Comparison of ENCODE assay signal across 17 cellular contexts in genomic region chr6:40011844-40012243, GRCh38.
"Had no signal": no experiment of that assay in that cellular context is flagged by ENCODE, and none has a peak within 500 bp of the region (broad histone marks: within the 10 kb centered on the region; RNA-seq: fewer than 3 reads in every experiment).

No MANE protein-coding gene starts in this region.

- DNase-seq: activated CD4-positive, alpha-beta T cell treated with anti-CD3 and anti-CD28 coated beads, Interleukin-2, amount 10 ng/mL, durations not matched to agents 7 days and 5 days; activated CD4-positive, CD25-positive, alpha-beta regulatory T cell; activated CD8-positive, alpha-beta memory T cell treated with anti-CD3 and anti-CD28 coated beads, Interleukin-2, amount 50 U/mL, for 4 hours; activated naive CD4-positive, alpha-beta T cell treated with anti-CD3 and anti-CD28 coated beads, Interleukin-2, amount 10 ng/mL, durations not matched to agents 7 days and 5 days; activated naive CD8-positive, alpha-beta T cell treated with anti-CD3 and anti-CD28 coated beads, Interleukin-2, amount 50 U/mL, for 24 hours; activated T-cell treated with anti-CD3 and anti-CD28 coated beads, Interleukin-2, amount 50 U/mL, for 4 hours; anterior cingulate cortex; left lung; occipital lobe; stimulated activated CD4-positive, alpha-beta T cell treated with anti-CD3 and anti-CD28 coated beads, Interleukin-2, amount 100 ng/mL, for 24 hours; stimulated activated naive CD8-positive, alpha-beta T cell treated with anti-CD3 and anti-CD28 coated beads, Interleukin-15, Interleukin-2, amounts not matched to agents 100 U/mL and 50 U/mL, for 24 hours; substantia nigra; tibial artery; uterus had no signal

- ATAC-seq: activated naive CD8-positive, alpha-beta T cell treated with anti-CD3 and anti-CD28 coated beads, Interleukin-2, amount 50 U/mL, for 24 hours; activated T-cell treated with anti-CD3 and anti-CD28 coated beads, Interleukin-2, amount 50 U/mL, for 4 hours; left lung; stimulated activated naive CD8-positive, alpha-beta T cell treated with anti-CD3 and anti-CD28 coated beads, Interleukin-15, Interleukin-2, amounts not matched to agents 100 U/mL and 50 U/mL, for 24 hours had no signal

- H3K36me3 ChIP-seq: left lung, tibial artery, uterus had no signal

- H3K4me1 ChIP-seq: left lung, tibial artery, uterus had no signal

- H3K9me3 ChIP-seq: uterus had no signal

- H3K27me3 Mint-ChIP-seq: activated naive CD4-positive, alpha-beta T cell treated with anti-CD3 and anti-CD28 coated beads, Interleukin-2, amount 10 ng/mL, durations not matched to agents 7 days and 5 days had no signal

- H3K4me1 Mint-ChIP-seq: activated CD4-positive, alpha-beta T cell treated with anti-CD3 and anti-CD28 coated beads, Interleukin-2, amount 10 ng/mL, durations not matched to agents 7 days and 5 days; activated naive CD4-positive, alpha-beta T cell treated with anti-CD3 and anti-CD28 coated beads, Interleukin-2, amount 10 ng/mL, durations not matched to agents 7 days and 5 days; activated naive CD8-positive, alpha-beta T cell treated with anti-CD3 and anti-CD28 coated beads, Interleukin-2, amount 50 U/mL, for 24 hours; brain had no signal

- H3K27ac Mint-ChIP-seq: activated CD4-positive, alpha-beta T cell treated with anti-CD3 and anti-CD28 coated beads, Interleukin-2, amount 10 ng/mL, durations not matched to agents 7 days and 5 days; activated naive CD4-positive, alpha-beta T cell treated with anti-CD3 and anti-CD28 coated beads, Interleukin-2, amount 10 ng/mL, durations not matched to agents 7 days and 5 days; activated naive CD8-positive, alpha-beta T cell treated with anti-CD3 and anti-CD28 coated beads, Interleukin-2, amount 50 U/mL, for 24 hours; brain; T-helper 2 cell treated with Interferon-gamma antibody and Interleukin-4, amounts not matched to agents 5 μg/mL and 100 μg/mL, for 36 hours had no signal

- H3K9me3 Mint-ChIP-seq: activated naive CD4-positive, alpha-beta T cell treated with anti-CD3 and anti-CD28 coated beads, Interleukin-2, amount 10 ng/mL, durations not matched to agents 7 days and 5 days had no signal

- H3K4me3 ChIP-seq: coronary artery, left lung, tibial artery, uterus had no signal

- H3K36me3 Mint-ChIP-seq: activated naive CD4-positive, alpha-beta T cell treated with anti-CD3 and anti-CD28 coated beads, Interleukin-2, amount 10 ng/mL, durations not matched to agents 7 days and 5 days; brain had no signal

- H3K27ac ChIP-seq: coronary artery, left lung, tibial artery, uterus had no signal

- H3K4me3 Mint-ChIP-seq: activated CD4-positive, alpha-beta T cell treated with anti-CD3 and anti-CD28 coated beads, Interleukin-2, amount 10 ng/mL, durations not matched to agents 7 days and 5 days; activated naive CD4-positive, alpha-beta T cell treated with anti-CD3 and anti-CD28 coated beads, Interleukin-2, amount 10 ng/mL, durations not matched to agents 7 days and 5 days; activated naive CD8-positive, alpha-beta T cell treated with anti-CD3 and anti-CD28 coated beads, Interleukin-2, amount 50 U/mL, for 24 hours; activated T-cell treated with anti-CD3 and anti-CD28 coated beads, Interleukin-2, amount 50 U/mL, for 4 hours; brain; T-helper 2 cell treated with Interferon-gamma antibody and Interleukin-4, amounts not matched to agents 5 μg/mL and 100 μg/mL, for 36 hours had no signal

- H3K27me3 ChIP-seq: left lung, tibial artery, uterus had no signal
